13 cellular contexts compared by ENCODE assay signal in the genomic region with DNA sequence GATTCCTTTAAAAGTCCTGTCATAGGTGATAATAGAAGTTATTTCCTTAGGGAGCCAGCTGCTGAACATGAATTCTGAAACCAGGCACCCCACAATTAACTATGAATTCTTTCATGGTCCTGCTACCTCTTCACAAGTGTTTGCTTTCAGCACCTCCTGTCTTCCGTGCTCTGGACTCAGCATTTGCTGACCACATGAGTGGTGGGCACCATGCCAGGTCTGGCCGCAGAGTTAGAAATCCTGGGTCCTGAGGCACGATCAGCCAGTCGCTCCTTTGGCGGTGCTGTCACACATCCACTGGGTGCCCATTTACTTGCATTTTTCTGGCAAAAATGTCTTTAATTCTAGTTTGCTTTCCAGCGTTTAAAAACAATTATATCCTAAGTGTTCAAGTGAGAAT.
DNase-seq lines count a peak whose midpoint lies in the region; ATAC-seq and TF ChIP-seq lines count a peak whose summit lies in the region.
"Had no signal": no experiment of that assay in that cellular context is flagged by ENCODE, and none has a peak within 500 bp of the region (broad histone marks: within the 10 kb centered on the region; RNA-seq: fewer than 3 reads in every experiment).

No MANE protein-coding gene starts in this region.

- peaks cover 9% of the 10 kb centered on the region in 2 donors for H3K9me3 Mint-ChIP-seq in effector memory CD8-positive, alpha-beta T cell
- H3K9me3 Mint-ChIP-seq in endothelial cell (ENCODE audit: unreplicated experiment) = no peaks in the 10 kb centered on the region
- H3K9me3 Mint-ChIP-seq: activated naive CD8-positive, alpha-beta T cell treated with anti-CD3 and anti-CD28 coated beads, Interleukin-2, amount 10 ng/mL, durations not matched to agents 7 days and 5 days had no signal

- H3K27me3 Mint-ChIP-seq in effector memory CD8-positive, alpha-beta T cell = no peaks in the 10 kb centered on the region
- H3K27me3 Mint-ChIP-seq in endothelial cell (ENCODE audit: unreplicated experiment) = peaks cover 1% of the 10 kb centered on the region

- no peaks in the 10 kb centered on the region for H3K36me3 Mint-ChIP-seq in effector memory CD8-positive, alpha-beta T cell (ENCODE audit: insufficient read depth)
- no peaks in the 10 kb centered on the region for H3K36me3 Mint-ChIP-seq in endothelial cell (ENCODE audit: low read depth, unreplicated experiment)
- H3K36me3 Mint-ChIP-seq: activated naive CD8-positive, alpha-beta T cell treated with anti-CD3 and anti-CD28 coated beads, Interleukin-2, amount 10 ng/mL, durations not matched to agents 7 days and 5 days had no signal

- ATAC-seq in effector memory CD8-positive, alpha-beta T cell (replicated peaks) = no peak
- ATAC-seq in GM21423 (IDR thresholded peaks at IDR 0.05; ENCODE audit: unreplicated experiment) = no peak

- H3K4me1 Mint-ChIP-seq in effector memory CD8-positive, alpha-beta T cell (ENCODE audit: low read depth in 2 of 2) = no peaks in the 10 kb centered on the region
- H3K4me1 Mint-ChIP-seq in endothelial cell (ENCODE audit: unreplicated experiment) = no peaks in the 10 kb centered on the region

- DNase-seq in Ammon's horn (ENCODE audit: low spot score) = peak; percentile 69
- peak; percentile 88 for DNase-seq in NCI-H146 treated with DMSO at 0.1 percent for 48 hours (lab: John Stamatoyannopoulos, UW; ENCODE audit: unreplicated experiment)
- DNase-seq in astrocyte of the hippocampus (ENCODE audit: low read depth, low spot score) = peak; percentile 79
- DNase-seq in iris pigment epithelial cell (ENCODE audit: low read depth) = peak; percentile 2
- DNase-seq in NOMO-1 treated with dmso at 0.1 percent for 144 hours (lab: John Stamatoyannopoulos, UW; ENCODE audit: unreplicated experiment) = no peak
- DNase-seq in effector memory CD8-positive, alpha-beta T cell = no peak
- no peak for DNase-seq in endothelial cell (ENCODE audit: low spot score)
- DNase-seq: activated CD4-positive, alpha-beta T cell treated with anti-CD3 and anti-CD28 coated beads for 4 hours; activated naive CD8-positive, alpha-beta T cell treated with anti-CD3 and anti-CD28 coated beads, Interleukin-2, amount 10 ng/mL, durations not matched to agents 7 days and 5 days; activated T-cell treated with anti-CD3 and anti-CD28 coated beads, Interleukin-2, amount 50 U/mL, for 1 hour; stimulated activated CD4-positive, alpha-beta T cell treated with anti-CD3 and anti-CD28 coated beads, Interleukin-15, amount 100 ng/mL, for 24 hours; testis had no signal

- H3K27ac Mint-ChIP-seq in effector memory CD8-positive, alpha-beta T cell = no peak overlapping the region
- H3K27ac Mint-ChIP-seq in endothelial cell (ENCODE audit: unreplicated experiment) = no peak overlapping the region
- H3K27ac Mint-ChIP-seq: activated naive CD8-positive, alpha-beta T cell treated with anti-CD3 and anti-CD28 coated beads, Interleukin-2, amount 10 ng/mL, durations not matched to agents 7 days and 5 days had no signal

- no peak for TF ChIP-seq CTCF in endothelial cell (IDR thresholded peaks at IDR 0.05; ENCODE audit: unreplicated experiment)

- no peak overlapping the region for H3K4me3 Mint-ChIP-seq in effector memory CD8-positive, alpha-beta T cell
- H3K4me3 Mint-ChIP-seq in endothelial cell (ENCODE audit: unreplicated experiment) = no peak overlapping the region
- H3K4me3 Mint-ChIP-seq: activated naive CD8-positive, alpha-beta T cell treated with anti-CD3 and anti-CD28 coated beads, Interleukin-2, amount 10 ng/mL, durations not matched to agents 7 days and 5 days had no signal

Comparison
In these comparisons a context has a peak if more than half of its experiments do, and no peak if none do; other contexts are left out.
1. DNase-seq: peak in Ammon's horn (single experiment), NCI-H146 treated with DMSO at 0.1 percent for 48 hours (single experiment), astrocyte of the hippocampus (single experiment) and iris pigment epithelial cell (single experiment); none in NOMO-1 treated with dmso at 0.1 percent for 144 hours (single experiment), effector memory CD8-positive, alpha-beta T cell (0 of 3) and endothelial cell (single experiment).